Comparison of ENCODE assay signal across 19 cellular contexts in the genomic region with DNA sequence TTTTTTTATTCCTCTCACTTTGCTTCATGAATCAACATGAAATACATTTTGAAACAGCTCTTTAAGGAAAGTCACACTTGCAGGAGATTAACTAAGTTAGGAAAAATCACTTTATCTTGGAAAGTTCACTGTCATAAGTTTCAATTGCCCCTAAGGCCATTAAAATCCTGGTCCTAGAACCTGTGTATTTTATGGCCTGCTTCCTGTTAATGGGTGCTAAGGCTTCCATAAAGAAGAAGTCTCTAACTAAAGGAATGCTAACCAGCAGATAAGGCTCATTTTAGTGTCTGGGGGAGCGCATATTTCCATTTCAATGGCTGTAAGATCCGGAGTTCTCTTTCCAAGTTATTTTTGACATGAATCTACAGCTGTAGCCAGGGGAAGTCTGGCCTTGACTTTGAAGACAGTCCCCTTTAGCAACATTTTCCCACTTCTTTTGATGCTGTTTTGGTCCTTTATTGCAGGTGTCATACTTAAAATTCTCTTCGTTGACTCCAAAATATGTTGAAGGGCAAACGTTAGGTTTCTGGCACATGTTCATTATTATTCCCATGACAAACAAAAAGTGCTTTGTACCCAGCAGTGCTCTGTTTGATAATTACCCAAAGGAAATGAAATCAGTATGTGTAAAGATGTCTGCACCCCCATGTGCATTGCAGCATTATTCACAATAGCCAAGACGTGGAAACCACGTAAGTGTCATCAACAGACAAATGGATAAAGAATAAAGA. TPM values are rescaled to one million over a fixed set of nuclear protein-coding genes. Genes with fewer than 3 reads are reported as not detected.
DNase-seq lines count a peak whose midpoint lies in the region; TF ChIP-seq lines count a peak whose summit lies in the region.
"Had no signal": no experiment of that assay in that cellular context is flagged by ENCODE, and none has a peak within 500 bp of the region (broad histone marks: within the 10 kb centered on the region; RNA-seq: fewer than 3 reads in every experiment).

No MANE protein-coding gene starts in this region.

- no peak overlapping the region for H3K4me3 ChIP-seq in AG10803 (ENCODE audit: low read length)
- H3K4me3 ChIP-seq in fibroblast of villous mesenchyme (ENCODE audit: low read depth, low read length): no peak overlapping the region
- H3K4me3 ChIP-seq: K562, right atrium auricular region, testis had no signal

- no peak for TF ChIP-seq CTCF in AG10803 (conservative IDR thresholded peaks at IDR 0.05; ENCODE audit: low read length)
- TF ChIP-seq CTCF in fibroblast of villous mesenchyme (IDR thresholded peaks at IDR 0.05; ENCODE audit: insufficient read depth, low read depth, low read length): no peak

- DNase-seq in AG10803 (ENCODE audit: low read depth) (peak; percentile 51), amniotic epithelial cell (ENCODE audit: low read depth) (peak; percentile 1), fibroblast of villous mesenchyme (ENCODE audit: low read depth) (peak; percentile 46), midbrain (lab: John Stamatoyannopoulos, UW) (peak; percentile 46), activated gamma-delta T cell treated with Interleukin-2 at 50 U/mL for 16 hours (no peak), NCI-H446 treated with DMSO at 0.1 percent for 48 hours (lab: John Stamatoyannopoulos, UW) (no peak), amygdala (lab: John Stamatoyannopoulos, UW) (no peak)
- no peak for DNase-seq in activated CD4-positive, alpha-beta T cell treated with anti-CD3 and anti-CD28 coated beads for 48 hours
- DNase-seq: activated CD4-positive, alpha-beta T cell treated with anti-CD3 and anti-CD28 coated beads, Interleukin-2, amount 10 ng/mL, durations not matched to agents 7 days and 5 days; activated naive CD8-positive, alpha-beta T cell treated with anti-CD3 and anti-CD28 coated beads, Interleukin-2, amount 50 U/mL, for 24 hours; GDM1; MM.1S; NCI-H1436 treated with DMSO at 0.1 percent for 48 hours; NCI-H748 treated with DMSO at 0.1 percent for 48 hours; occipital lobe; stimulated activated CD4-positive, alpha-beta T cell treated with anti-CD3 and anti-CD28 coated beads, Interleukin-15, amount 100 ng/mL, for 24 hours; testis had no signal

RNA-seq across cellular contexts. Expression of a gene that starts 34.4 kb away (rescaled TPM):
- 92.1 and 115 TPM in 2 replicates for total RNA-seq in fibroblast of villous mesenchyme
- total RNA-seq: activated CD4-positive, alpha-beta T cell treated with anti-CD3 and anti-CD28 coated beads, Interleukin-2, amount 10 ng/mL, durations not matched to agents 7 days and 5 days had no signal

Comparison
In these comparisons a context has a peak if more than half of its experiments do, and no peak if none do; other contexts are left out.
1. DNase-seq: peak in AG10803 (single experiment), amniotic epithelial cell (single experiment), fibroblast of villous mesenchyme (single experiment) and midbrain (single experiment); none in activated gamma-delta T cell treated with Interleukin-2 at 50 U/mL for 16 hours (single experiment), NCI-H446 treated with DMSO at 0.1 percent for 48 hours (single experiment), amygdala (0 of 56) and activated CD4-positive, alpha-beta T cell treated with anti-CD3 and anti-CD28 coated beads for 48 hours (single experiment).